Comparison of ENCODE assay signal across 17 cellular contexts in genomic region chr20:13292486-13292885, GRCh38.
DNase-seq lines count a peak whose midpoint lies in the region; ATAC-seq, FAIRE-seq and TF ChIP-seq lines count a peak whose summit lies in the region.
"Had no signal": no experiment of that assay in that cellular context is flagged by ENCODE, and none has a peak within 500 bp of the region (broad histone marks: within the 10 kb centered on the region; RNA-seq: fewer than 3 reads in every experiment).

No MANE protein-coding gene starts in this region.

- no peak overlapping the region for H3K4me3 Mint-ChIP-seq in endodermal cell
- H3K4me3 Mint-ChIP-seq: CD4-positive, alpha-beta memory T cell; H9 had no signal

- peak overlapping the region; percentile 26 to 59; a peak in 3 of 6 replicates for H3K27ac ChIP-seq in A549
- H3K27ac ChIP-seq in PC-3 (ENCODE audit: low read length) = no peak overlapping the region
- no peak overlapping the region for H3K27ac ChIP-seq in endodermal cell (ENCODE audit: low read depth, low read length)
- no peak overlapping the region for H3K27ac ChIP-seq in left lung
- no peak overlapping the region for H3K27ac ChIP-seq in coronary artery
- H3K27ac ChIP-seq: C4-2B had no signal

- no peaks in the 10 kb centered on the region for H3F3A ChIP-seq in PC-3 (ENCODE audit: low read length, unreplicated experiment)

- DNase-seq in A549 (ENCODE audit: low read depth in 1 of 2, low spot score in 1 of 2) = peak in 1 of 2 experiments; percentile 21
- DNase-seq in PC-3 = no peak
- DNase-seq in endodermal cell = no peak
- DNase-seq in left lung = no peak
- DNase-seq in GF-D8 (lab: John Stamatoyannopoulos, UW) = no peak
- DNase-seq in coronary artery (ENCODE audit: low spot score) = no peak
- DNase-seq in GM12891 (ENCODE audit: insufficient read length, low spot score) = no peak
- no peak for DNase-seq in CD1c-positive myeloid dendritic cell (ENCODE audit: extremely low spot score)
- DNase-seq: AML-193; CD4-positive, alpha-beta memory T cell; DMS153; DMS79; GDM1; H9 had no signal

- CTCF ChIA-PET in A549 (lab: Yijun Ruan, JAX) = interaction anchor here (0.6 to 4.7 kb wide), 4 partner anchors 9 to 1222 kb away, joined by 3 to 15 read pairs (median 3); no protein-coding TSS in a partner anchor
- CTCF ChIA-PET in PC-3 (lab: Charles Lee) = no interaction called here

- WGBS in A549 (ENCODE audit: missing lambda C conversion rate) = 40% methylated on average over 6 of the region's 6 CpGs
- 92% methylated on average over 5 to 6 of the region's 6 CpGs for WGBS in endodermal cell (ENCODE audit: insufficient coverage in 1 of 2, insufficient read length in 1 of 2), 2 experiments

- H3K4me3 ChIP-seq in A549 (no peak overlapping the region), PC-3 (ENCODE audit: low read length) (peak overlapping the region; percentile 33), endodermal cell (ENCODE audit: low read length) (no peak overlapping the region), left lung (no peak overlapping the region), coronary artery (no peak overlapping the region)

- no peaks in the 10 kb centered on the region for H3K36me3 ChIP-seq in PC-3 (ENCODE audit: low read depth, low read length)
- H3K36me3 ChIP-seq in endodermal cell (ENCODE audit: control insufficient read depth, insufficient read depth, low read length) = no peaks in the 10 kb centered on the region
- H3K36me3 ChIP-seq in left lung = no peaks in the 10 kb centered on the region

- no peak for TF ChIP-seq POLR2A in A549 (IDR thresholded peaks at IDR 0.05; ENCODE audit: low read length)
- no peak for TF ChIP-seq POLR2A in GM12891 (IDR thresholded peaks at IDR 0.05; ENCODE audit: low read depth, low read length)

- H3K9ac ChIP-seq in PC-3 (ENCODE audit: low read length) = no peak overlapping the region
- no peak overlapping the region for H3K9ac ChIP-seq in endodermal cell (ENCODE audit: extremely low read depth, low read length, poor library complexity, severe bottlenecking)

- FAIRE-seq in A549 (lab: Jason Lieb, UNC) (no peak), GM12891 (lab: Jason Lieb, UNC) (no peak)
- FAIRE-seq: A204.1, H1 had no signal

- H3K4me1 ChIP-seq in A549 (peaks cover 12% of the 10 kb centered on the region), PC-3 (ENCODE audit: insufficient read depth, low read length) (peaks cover 11% of the 10 kb centered on the region), endodermal cell (ENCODE audit: control insufficient read depth, insufficient read depth, low read length) (no peaks in the 10 kb centered on the region), left lung (no peaks in the 10 kb centered on the region)

- no TSS peak for BruUV-seq in PC-3 (replicated peaks; lab: Mats Ljungman, UMichigan)

- no peaks in the 10 kb centered on the region for H3K9me3 ChIP-seq in A549
- H3K9me3 ChIP-seq in PC-3 (ENCODE audit: low read length) = no peaks in the 10 kb centered on the region
- H3K9me3 ChIP-seq in endodermal cell (ENCODE audit: control insufficient read depth, low read length) = no peaks in the 10 kb centered on the region
- no peaks in the 10 kb centered on the region for H3K9me3 ChIP-seq in left lung

- peak overlapping the region; percentile 76 for H3K4me2 ChIP-seq in A549
- H3K4me2 ChIP-seq in PC-3 (ENCODE audit: low read length) = peak overlapping the region; percentile 68

- peaks cover 4% of the 10 kb centered on the region for H3K4me1 Mint-ChIP-seq in endodermal cell
- H3K4me1 Mint-ChIP-seq: CD4-positive, alpha-beta memory T cell had no signal

- ATAC-seq in A549 (peak; percentile 62 to 67; a peak in 5 of 6 replicates), PC-3 (peak; percentile 53), left lung (peak; percentile 27)

- H2AFZ ChIP-seq in PC-3 (ENCODE audit: low read length) = peak overlapping the region; percentile 47; the same call in 1 of the 2 replicates

- no peak for TF ChIP-seq RAD21 in A549 (conservative IDR thresholded peaks at IDR 0.05 in 1 of 2, IDR thresholded peaks at IDR 0.05 in 1 of 2)

- no peaks in the 10 kb centered on the region for H3K79me2 ChIP-seq in PC-3 (ENCODE audit: low read length)

- POLR2A ChIA-PET in A549 (lab: Yijun Ruan, JAX) = interaction anchor here (1.0 kb wide), 1 partner anchor 44 kb away, joined by 3 read pairs; no protein-coding TSS in a partner anchor
- POLR2A ChIA-PET in PC-3 (lab: Charles Lee; ENCODE audit: unreplicated experiment) = no interaction called here

- H3K27ac Mint-ChIP-seq in endodermal cell = no peak overlapping the region
- H3K27ac Mint-ChIP-seq: CD4-positive, alpha-beta memory T cell; H9 had no signal

- H3K9me3 Mint-ChIP-seq in endodermal cell = no peaks in the 10 kb centered on the region
- H3K9me3 Mint-ChIP-seq: H9 had no signal

- H4K20me1 ChIP-seq in PC-3 (ENCODE audit: low read length) = no peaks in the 10 kb centered on the region

- H3K27me3 ChIP-seq in PC-3 (ENCODE audit: low read length) (peaks cover 12% of the 10 kb centered on the region; the same call in 1 of the 2 replicates), endodermal cell (ENCODE audit: control insufficient read depth, insufficient read depth, low read length, poor library complexity, severe bottlenecking) (no peaks in the 10 kb centered on the region), left lung (no peaks in the 10 kb centered on the region)

- H3K9me2 ChIP-seq in PC-3 (replicated peaks; ENCODE audit: low read length) = no peaks in the 10 kb centered on the region

- TF ChIP-seq EP300 in A549 (IDR thresholded peaks at IDR 0.05) = no peak

- H3K36me3 Mint-ChIP-seq in endodermal cell (ENCODE audit: low read depth) = peaks cover 2% of the 10 kb centered on the region

- no peak for TF ChIP-seq CTCF in A549 (IDR thresholded peaks at IDR 0.05)
- TF ChIP-seq CTCF in PC-3 (conservative IDR thresholded peaks at IDR 0.05; ENCODE audit: low read depth, low read length) = no peak; the same call in 1 of the 2 replicates
- TF ChIP-seq CTCF in endodermal cell (conservative IDR thresholded peaks at IDR 0.05) = peak; percentile 39
- TF ChIP-seq CTCF in left lung (IDR thresholded peaks at IDR 0.05) = no peak
- TF ChIP-seq CTCF in coronary artery (IDR thresholded peaks at IDR 0.05) = no peak

- intact Hi-C loops in PC-3 (cut with micrococcal nuclease) = no loop called here
- intact Hi-C loops in left lung (cut with DNase I) = no loop called here

- H3K27me3 Mint-ChIP-seq in endodermal cell (ENCODE audit: insufficient read depth) = no peaks in the 10 kb centered on the region

TF ChIP-seq in A549, 52 proteins besides CTCF, POLR2A, EP300 and RAD21:
- TF ChIP-seq RNF2 (IDR thresholded peaks at IDR 0.05; ENCODE audit: borderline replicate concordance, low read depth) (no peak), SMC3 (IDR thresholded peaks at IDR 0.05) (0 out of 3 replicates have a peak, but pooled peaks have one; percentile 14), HES2 (IDR thresholded peaks at IDR 0.05) (no peak), MYC (IDR thresholded peaks at IDR 0.05; ENCODE audit: borderline replicate concordance, low read length) (no peak), HEYL (CRISPR knock-in tag; IDR thresholded peaks at IDR 0.05) (no peak)

TF ChIP-seq in GM12891, 5 proteins besides CTCF, POLR2A, EP300 and RAD21:
- no peak for TF ChIP-seq SPI1 (IDR thresholded peaks at IDR 0.05; ENCODE audit: low read depth, low read length)
- TF ChIP-seq POU2F2 (IDR thresholded peaks at IDR 0.05; ENCODE audit: low read depth, low read length) = no peak
- no peak for TF ChIP-seq PAX5 (IDR thresholded peaks at IDR 0.05; ENCODE audit: insufficient read depth, low read length, severe bottlenecking)
- TF ChIP-seq TAF1 (IDR thresholded peaks at IDR 0.05; ENCODE audit: low read depth, low read length) = no peak
- no peak for TF ChIP-seq POLR2AphosphoS5 (IDR thresholded peaks at IDR 0.05; ENCODE audit: low read depth, low read length)

Comparison
In these comparisons a context has a peak if more than half of its experiments do, and no peak if none do; other contexts are left out.
1. H3K27ac ChIP-seq: peak in A549 (2 of 2); none in PC-3 (single experiment), endodermal cell (single experiment), left lung (0 of 2) and coronary artery (0 of 2).
2. Peak in every context shown above with its lines, with median percentiles within 50 percentile points of each other: ATAC-seq.